ENCODE assay signal across 2 cellular contexts in the genomic region with DNA sequence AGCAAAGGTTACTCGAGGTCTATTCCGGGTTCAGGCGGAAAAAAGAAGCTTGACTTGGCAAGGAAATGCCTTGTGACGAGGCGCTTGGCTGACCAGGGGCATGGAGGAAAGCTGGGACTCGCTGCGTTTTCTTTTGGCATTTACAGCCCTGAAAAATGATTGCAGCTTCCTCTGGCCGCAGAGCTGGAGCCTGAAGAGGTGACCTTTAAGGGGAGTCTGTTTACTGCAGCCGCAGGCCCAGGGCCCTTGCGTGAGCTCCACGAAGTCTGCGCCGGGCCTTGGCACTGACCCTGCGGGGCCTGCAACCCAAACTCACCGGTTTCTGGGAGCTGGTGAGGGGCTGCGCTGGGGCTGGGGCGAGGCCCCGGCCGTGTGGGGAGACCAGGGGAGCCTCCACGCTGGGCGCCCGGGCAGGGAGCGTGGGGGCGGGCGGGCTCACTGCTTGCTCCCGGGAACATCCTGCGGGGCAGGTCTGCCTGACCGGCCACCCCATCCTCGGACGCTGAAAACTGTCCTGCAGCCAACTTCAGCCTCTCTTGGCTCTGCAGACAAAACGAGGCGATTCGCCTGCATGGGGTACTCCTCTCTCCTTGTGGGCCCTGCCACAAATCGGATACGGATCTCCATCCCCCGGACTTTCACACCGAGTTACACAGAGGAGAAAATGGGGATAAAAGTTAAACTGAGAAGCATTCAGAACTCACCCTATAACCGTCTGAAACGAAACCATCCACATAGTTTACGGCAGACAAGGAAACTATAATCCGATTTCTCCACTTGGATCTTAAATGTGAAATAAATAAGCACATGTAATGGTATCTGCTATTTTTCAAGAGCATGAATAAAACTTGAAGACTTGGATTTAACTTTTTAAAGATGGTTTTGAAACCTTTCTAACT.
TF ChIP-seq lines count a peak whose summit lies in the region.

No MANE protein-coding gene starts in this region.

TF ChIP-seq in liver, 16 proteins besides CTCF, POLR2A, EP300 and RAD21 (continued from another document):
- TF ChIP-seq MAX (IDR thresholded peaks at IDR 0.05) = no peak
- TF ChIP-seq FOXA2 (IDR thresholded peaks at IDR 0.05) = no peak

TF ChIP-seq in HepG2, 621 proteins besides CTCF, POLR2A, EP300 and RAD21 (continued from another document):
- TF ChIP-seq NCOA5 (CRISPR knock-in tag; IDR thresholded peaks at IDR 0.05) (no peak), ZNF510 (CRISPR knock-in tag; IDR thresholded peaks at IDR 0.05; ENCODE audit: low read depth) (no peak), ZNF292 (CRISPR knock-in tag; IDR thresholded peaks at IDR 0.05; ENCODE audit: borderline replicate concordance, low read depth) (no peak), HDAC2 (CRISPR knock-in tag; IDR thresholded peaks at IDR 0.05) (no peak)
